ENCODE assay signal across 26 cellular contexts in the genomic region with DNA sequence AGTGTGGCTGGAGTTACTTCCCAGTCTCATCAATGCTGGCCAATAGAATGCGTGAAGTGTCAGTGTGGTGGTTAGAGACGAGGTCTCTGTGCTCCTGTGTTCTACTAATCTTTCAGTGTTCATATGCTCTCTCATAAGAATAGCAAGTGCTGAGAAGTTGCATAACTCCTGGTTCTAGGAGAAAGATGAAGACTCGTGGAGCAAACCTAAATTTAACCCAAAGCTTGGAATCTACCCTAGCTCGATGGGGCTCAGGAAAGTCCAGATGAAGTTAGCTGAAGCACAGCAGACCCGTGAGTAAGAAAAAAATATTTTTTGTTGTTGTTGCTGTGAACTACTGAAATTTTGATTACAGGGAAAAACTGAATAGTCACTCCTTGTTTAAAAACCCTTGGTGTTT.
"Had no signal": no experiment of that assay in that cellular context is flagged by ENCODE, and none has a peak within 500 bp of the region (broad histone marks: within the 10 kb centered on the region; RNA-seq: fewer than 3 reads in every experiment).

No MANE protein-coding gene starts in this region.

- ATAC-seq: activated CD4-positive, CD25-positive, alpha-beta regulatory T cell treated with anti-CD3 and anti-CD28 coated beads, Interleukin-2, amount 50 U/mL, for 24 hours; activated CD8-positive, alpha-beta T cell treated with anti-CD3 and anti-CD28 coated beads for 36 hours; activated T-cell treated with anti-CD3 and anti-CD28 coated beads, Interleukin-2, amount 50 U/mL, for 4 hours; activated T-helper 17 cell treated with anti-CD3 and anti-CD28 coated beads, Interleukin-2, amount 50 U/mL, for 72 hours; body of pancreas; esophagus mucosa; T-helper 17 cell had no signal

- H3K4me3 ChIP-seq: body of pancreas, colonic mucosa had no signal

- DNase-seq: activated B cell treated with CpG ODN at 0.5 μM for 24 hours; activated CD4-positive, alpha-beta T cell treated with anti-CD3 and anti-CD28 coated beads for 48 hours; activated CD4-positive, alpha-beta T cell treated with anti-CD3 and anti-CD28 coated beads, Interleukin-2, amount 50 U/mL, for 1 hour; activated CD4-positive, alpha-beta T cell treated with anti-CD3 and anti-CD28 coated beads, Interleukin-2, amount 50 U/mL, for 48 hours; activated CD8-positive, alpha-beta memory T cell treated with anti-CD3 and anti-CD28 coated beads for 24 hours; activated CD8-positive, alpha-beta T cell treated with anti-CD3 and anti-CD28 coated beads for 36 hours; activated effector memory CD4-positive, alpha-beta T cell treated with Interleukin-2 at 50 U/mL for 16 hours; activated gamma-delta T cell treated with Interleukin-2 at 50 U/mL for 16 hours; activated naive CD4-positive, alpha-beta T cell treated with anti-CD3 and anti-CD28 coated beads, Interleukin-2, amount 50 U/mL, for 16 hours; activated naive CD4-positive, alpha-beta T cell treated with Interleukin-2 at 50 U/mL for 16 hours; activated T-cell treated with anti-CD3 and anti-CD28 coated beads, Interleukin-2, amount 50 U/mL, for 4 hours; amniotic stem cell; aorta; body of pancreas; central memory CD4-positive, alpha-beta T cell; cerebellar nuclear complex; colonic mucosa; effector memory CD4-positive, alpha-beta T cell; endodermal cell; foreskin fibroblast; T-helper 17 cell; T1000; WERI-Rb-1 had no signal

- H3K27ac ChIP-seq: body of pancreas, colonic mucosa, WERI-Rb-1 had no signal

- H3K27me3 ChIP-seq: body of pancreas, colonic mucosa had no signal
